ENCODE assay signal across 1 cellular context in the genomic region with DNA sequence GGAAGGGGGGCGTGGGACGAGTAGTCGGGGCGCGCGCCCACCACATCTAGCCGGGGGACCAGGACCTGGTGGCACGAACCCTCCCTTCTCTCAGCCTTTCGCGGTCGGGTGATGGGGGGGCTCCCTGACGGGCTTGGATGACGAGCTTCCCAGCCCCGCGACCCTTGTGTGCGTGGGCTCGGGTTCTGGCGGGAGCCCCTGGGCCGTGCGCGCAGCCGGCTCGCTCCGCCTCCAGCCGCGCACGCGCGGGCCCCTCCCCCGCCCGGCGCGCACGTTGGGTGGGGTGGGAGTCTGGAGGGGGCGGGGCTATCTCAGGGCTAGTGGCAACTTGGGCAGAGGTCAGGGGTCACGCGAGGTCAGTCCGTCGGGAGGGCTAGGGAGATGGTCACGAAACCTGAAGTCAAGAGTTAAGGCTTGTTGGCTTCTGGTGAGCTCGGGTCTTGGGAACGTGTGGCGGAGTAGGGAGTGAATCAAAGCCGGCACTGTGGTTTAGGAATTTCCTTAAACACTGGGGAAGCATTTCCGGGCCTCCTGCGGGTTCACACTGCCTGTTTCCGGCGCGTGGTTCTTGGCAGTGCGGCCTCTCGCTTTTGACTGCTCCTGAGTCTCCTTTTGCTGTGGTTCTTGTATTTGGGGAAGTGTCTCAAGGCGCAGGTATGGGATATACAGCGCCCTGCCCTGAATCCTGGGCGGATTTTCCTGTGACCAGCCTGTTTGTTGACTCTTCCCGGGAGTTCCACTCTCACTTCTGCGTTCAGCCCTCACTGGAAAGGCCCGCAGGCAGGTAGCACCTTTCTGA.
A peak's percentile ranks its signal among the peaks of the same experiment; 100 is the strongest.
TF ChIP-seq lines count a peak whose summit lies in the region.

SRCAP (plus strand) TSS at position 356 of the 799 bp plus-strand sequence. CDS start 1,654 bp downstream, outside the sequence.

TF ChIP-seq in HepG2, 621 proteins besides CTCF, POLR2A, EP300 and RAD21 (continued from another document and continues in another):
- TF ChIP-seq ZBED4 (CRISPR knock-in tag; IDR thresholded peaks at IDR 0.05; ENCODE audit: borderline replicate concordance), result peak; percentile 61; the same call in 1 of the 2 replicates
- TF ChIP-seq ZNF720 (CRISPR knock-in tag; IDR thresholded peaks at IDR 0.05), result no peak
- TF ChIP-seq ZNF292 (CRISPR knock-in tag; IDR thresholded peaks at IDR 0.05; ENCODE audit: borderline replicate concordance, low read depth), result no peak; the same call in 1 of the 2 replicates
- peak; percentile 68 for TF ChIP-seq CCAR2 (optimal IDR thresholded peaks at IDR 0.05; ENCODE audit: low read depth, low read length)
- no peak for TF ChIP-seq ARHGAP35 (CRISPR knock-in tag; IDR thresholded peaks at IDR 0.05; ENCODE audit: borderline replicate concordance)
- peak; percentile 72 for TF ChIP-seq ZNF704 (CRISPR knock-in tag; IDR thresholded peaks at IDR 0.05; ENCODE audit: borderline replicate concordance)
- no peak; the same call in 1 of the 2 replicates for TF ChIP-seq ZNF546 (CRISPR knock-in tag; conservative IDR thresholded peaks at IDR 0.05)
- no peak for TF ChIP-seq ZBTB21 (CRISPR knock-in tag; IDR thresholded peaks at IDR 0.05)
- TF ChIP-seq BHLHE40 (IDR thresholded peaks at IDR 0.05; ENCODE audit: low read length), result peak; percentile 33; the same call in 1 of the 2 replicates
- no peak; the same call in 1 of the 2 replicates for TF ChIP-seq ZNF121 (CRISPR knock-in tag; IDR thresholded peaks at IDR 0.05)
- peak; percentile 72 for TF ChIP-seq ZNF567 (CRISPR knock-in tag; IDR thresholded peaks at IDR 0.05; ENCODE audit: borderline replicate concordance)
- TF ChIP-seq ZBTB2 (CRISPR knock-in tag; IDR thresholded peaks at IDR 0.05; ENCODE audit: low read depth), result no peak; the same call in 1 of the 2 replicates
- no peak; the same call in 1 of the 2 replicates for TF ChIP-seq ARID2 (CRISPR knock-in tag; IDR thresholded peaks at IDR 0.05; ENCODE audit: borderline replicate concordance)
- TF ChIP-seq SUZ12 (IDR thresholded peaks at IDR 0.05; ENCODE audit: low read depth, low read length), result no peak
- TF ChIP-seq ZNF124 (CRISPR knock-in tag; IDR thresholded peaks at IDR 0.05), result no peak
- TF ChIP-seq RCOR2 (CRISPR knock-in tag; IDR thresholded peaks at IDR 0.05), result no peak
- TF ChIP-seq ETV5 (CRISPR knock-in tag; IDR thresholded peaks at IDR 0.05; ENCODE audit: borderline replicate concordance), result no peak
- no peak for TF ChIP-seq ZBTB25 (CRISPR knock-in tag; IDR thresholded peaks at IDR 0.05)
- TF ChIP-seq ZKSCAN8 (CRISPR knock-in tag; IDR thresholded peaks at IDR 0.05; ENCODE audit: borderline replicate concordance), result no peak
- TF ChIP-seq SKI (IDR thresholded peaks at IDR 0.05; ENCODE audit: partially characterized antibody), result no peak
- TF ChIP-seq ZFP41 (CRISPR knock-in tag; IDR thresholded peaks at IDR 0.05; ENCODE audit: borderline replicate concordance), result no peak; the same call in 1 of the 2 replicates
- TF ChIP-seq STAG1 (CRISPR knock-in tag; IDR thresholded peaks at IDR 0.05), result no peak
- TF ChIP-seq ZSCAN31 (CRISPR knock-in tag; IDR thresholded peaks at IDR 0.05; ENCODE audit: low read depth), result peak; percentile 69
- peak; percentile 38 for TF ChIP-seq ZNF574 (CRISPR knock-in tag; IDR thresholded peaks at IDR 0.05)
- no peak; the same call in 1 of the 2 replicates for TF ChIP-seq ZNF317 (CRISPR knock-in tag; IDR thresholded peaks at IDR 0.05)
- peak; percentile 64; the same call in 1 of the 2 replicates for TF ChIP-seq ZNF709 (CRISPR knock-in tag; IDR thresholded peaks at IDR 0.05)
- TF ChIP-seq ZNF501 (CRISPR knock-in tag; IDR thresholded peaks at IDR 0.05), result no peak
- TF ChIP-seq MED8 (CRISPR knock-in tag; IDR thresholded peaks at IDR 0.05; ENCODE audit: insufficient replicate concordance), result no peak
- TF ChIP-seq, protein P1, sequence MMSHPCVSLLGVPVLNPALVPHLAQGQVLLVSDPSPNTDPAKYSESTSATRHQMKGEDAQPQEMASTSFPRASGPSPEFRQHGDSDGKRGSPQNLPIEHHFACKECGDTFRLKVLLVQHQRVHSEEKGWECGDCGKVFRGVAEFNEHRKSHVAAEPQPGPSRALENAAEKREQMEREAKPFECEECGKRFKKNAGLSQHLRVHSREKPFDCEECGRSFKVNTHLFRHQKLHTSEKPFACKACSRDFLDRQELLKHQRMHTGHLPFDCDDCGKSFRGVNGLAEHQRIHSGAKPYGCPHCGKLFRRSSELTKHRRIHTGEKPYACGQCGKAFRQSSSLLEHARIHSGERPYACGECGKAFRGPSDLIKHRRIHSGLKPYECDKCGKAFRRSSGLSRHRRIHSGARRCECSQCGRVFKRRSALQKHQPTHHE (CRISPR knock-in tag; IDR thresholded peaks at IDR 0.05; ENCODE audit: borderline replicate concordance), result 0 out of 2 replicates have a peak, but pooled peaks have one; percentile 6
- 0 out of 2 replicates have a peak, but pooled peaks have one; percentile 77 for TF ChIP-seq SAFB2 (CRISPR knock-in tag; IDR thresholded peaks at IDR 0.05; ENCODE audit: borderline replicate concordance, low read depth)
- TF ChIP-seq ZNF670 (CRISPR knock-in tag; IDR thresholded peaks at IDR 0.05; ENCODE audit: borderline replicate concordance), result 0 out of 2 replicates have a peak, but pooled peaks have one; percentile 39
- 0 out of 2 replicates have a peak, but pooled peaks have one; percentile 11 for TF ChIP-seq ZSCAN9 (CRISPR knock-in tag; IDR thresholded peaks at IDR 0.05; ENCODE audit: borderline replicate concordance)
- peak; percentile 19 for TF ChIP-seq ISL2 (CRISPR knock-in tag; IDR thresholded peaks at IDR 0.05)
- peak; percentile 80; the same call in 1 of the 2 replicates for TF ChIP-seq EEA1 (CRISPR knock-in tag; IDR thresholded peaks at IDR 0.05; ENCODE audit: borderline replicate concordance)
- TF ChIP-seq ZBTB7A (CRISPR knock-in tag; IDR thresholded peaks at IDR 0.05), result 0 out of 2 replicates have a peak, but pooled peaks have one; percentile 62
- TF ChIP-seq ZNF83 (CRISPR knock-in tag; IDR thresholded peaks at IDR 0.05; ENCODE audit: borderline replicate concordance), result peak; percentile 85
- TF ChIP-seq ZNF782 (CRISPR knock-in tag; IDR thresholded peaks at IDR 0.05; ENCODE audit: borderline replicate concordance), result no peak
- 0 out of 2 replicates have a peak, but pooled peaks have one; percentile 5 for TF ChIP-seq EED (CRISPR knock-in tag; IDR thresholded peaks at IDR 0.05)
- no peak for TF ChIP-seq ZNF562 (CRISPR knock-in tag; IDR thresholded peaks at IDR 0.05; ENCODE audit: borderline replicate concordance)
- TF ChIP-seq, protein P2, sequence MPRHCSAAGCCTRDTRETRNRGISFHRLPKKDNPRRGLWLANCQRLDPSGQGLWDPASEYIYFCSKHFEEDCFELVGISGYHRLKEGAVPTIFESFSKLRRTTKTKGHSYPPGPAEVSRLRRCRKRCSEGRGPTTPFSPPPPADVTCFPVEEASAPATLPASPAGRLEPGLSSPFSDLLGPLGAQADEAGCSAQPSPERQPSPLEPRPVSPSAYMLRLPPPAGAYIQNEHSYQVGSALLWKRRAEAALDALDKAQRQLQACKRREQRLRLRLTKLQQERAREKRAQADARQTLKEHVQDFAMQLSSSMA (CRISPR knock-in tag; IDR thresholded peaks at IDR 0.05), result no peak
- no peak for TF ChIP-seq LCORL (IDR thresholded peaks at IDR 0.05)
- no peak for TF ChIP-seq LCORL (CRISPR knock-in tag; IDR thresholded peaks at IDR 0.05)
- 0 out of 2 replicates have a peak, but pooled peaks have one; percentile 68 for TF ChIP-seq SMAD1 (CRISPR knock-in tag; IDR thresholded peaks at IDR 0.05; ENCODE audit: borderline replicate concordance, low read depth)
- TF ChIP-seq ZNF839 (CRISPR knock-in tag; IDR thresholded peaks at IDR 0.05; ENCODE audit: borderline replicate concordance), result peak; percentile 100
- TF ChIP-seq YY1 (IDR thresholded peaks at IDR 0.05; ENCODE audit: insufficient read depth, insufficient replicate concordance, low read depth, low read length), result peak; percentile 49
- no peak for TF ChIP-seq PRMT3 (CRISPR knock-in tag; IDR thresholded peaks at IDR 0.05; ENCODE audit: borderline replicate concordance, low read depth)
- TF ChIP-seq EZH2 (conservative IDR thresholded peaks at IDR 0.05; ENCODE audit: low read depth, low read length), result no peak
- TF ChIP-seq TCF12 (IDR thresholded peaks at IDR 0.05), result no peak
- peak; percentile 32; the same call in 1 of the 2 replicates for TF ChIP-seq TCF12 (CRISPR knock-in tag; IDR thresholded peaks at IDR 0.05)
- TF ChIP-seq NFE2 (CRISPR knock-in tag; IDR thresholded peaks at IDR 0.05), result no peak
- TF ChIP-seq ZFAT (CRISPR knock-in tag; conservative IDR thresholded peaks at IDR 0.05), result peak; percentile 70; the same call in 1 of the 2 replicates
- TF ChIP-seq ZNF10 (CRISPR knock-in tag; IDR thresholded peaks at IDR 0.05; ENCODE audit: borderline replicate concordance, low read depth), result no peak
